23 cellular contexts compared by ENCODE assay signal in genomic region chr11:2651054-2651617, GRCh38. TPM values are rescaled to one million over a fixed set of nuclear protein-coding genes. Genes with fewer than 3 reads are reported as not detected.
DNase-seq lines count a peak whose midpoint lies in the region; TF ChIP-seq lines count a peak whose summit lies in the region.
"Had no signal": no experiment of that assay in that cellular context is flagged by ENCODE, and none has a peak within 500 bp of the region (broad histone marks: within the 10 kb centered on the region; RNA-seq: fewer than 3 reads in every experiment).

No MANE protein-coding gene starts in this region.

- no peak overlapping the region for H3K27ac Mint-ChIP-seq in type B pancreatic cell
- H3K27ac Mint-ChIP-seq: B cell; CD8-positive, alpha-beta T cell; GM23338 had no signal

- H3K36me3 ChIP-seq in adipocyte (ENCODE audit: control insufficient read depth, insufficient read depth, low read length, severe bottlenecking): no peaks in the 10 kb centered on the region
- H3K36me3 ChIP-seq in hepatocyte (replicated peaks; ENCODE audit: insufficient read depth, low read depth): no peaks in the 10 kb centered on the region

- H3K4me1 Mint-ChIP-seq in type B pancreatic cell (ENCODE audit: unreplicated experiment): peaks cover 8% of the 10 kb centered on the region
- H3K4me1 Mint-ChIP-seq: B cell, GM23338 had no signal

- H3K4me1 ChIP-seq in adipocyte (ENCODE audit: control insufficient read depth, insufficient read depth, low read length) (no peaks in the 10 kb centered on the region), hepatocyte (ENCODE audit: insufficient read depth) (no peaks in the 10 kb centered on the region)

- H3K36me3 Mint-ChIP-seq in type B pancreatic cell: peaks cover 42% of the 10 kb centered on the region

- POLR2A ChIA-PET in HEK293T (lab: Yijun Ruan, JAX): no interaction called here

- peaks cover 86% of the 10 kb centered on the region for H3K9me3 ChIP-seq in adipocyte (ENCODE audit: control insufficient read depth, low read length)
- H3K9me3 ChIP-seq in hepatocyte (ENCODE audit: low read depth): peaks cover 58% of the 10 kb centered on the region

- H3K4me3 ChIP-seq in adipocyte (ENCODE audit: low read length) (peak overlapping the region; percentile 9), hepatocyte (no peak overlapping the region)
- H3K4me3 ChIP-seq: GM23338, SK-N-MC had no signal

- peaks cover 25% of the 10 kb centered on the region for H3K9me3 Mint-ChIP-seq in type B pancreatic cell

- CTCF ChIA-PET in HEK293T (lab: Yijun Ruan, JAX): no interaction called here

- peak overlapping the region; percentile 18 for H3K4me3 Mint-ChIP-seq in type B pancreatic cell
- H3K4me3 Mint-ChIP-seq: B cell; CD8-positive, alpha-beta T cell; GM23338 had no signal

- peak overlapping the region; percentile 30 for H3K27ac ChIP-seq in hepatocyte
- H3K27ac ChIP-seq: C4-2B, SK-N-MC had no signal

- 85% methylated on average over 4 of the region's 4 CpGs for WGBS in hepatocyte (ENCODE audit: low lambda C conversion rate, missing lambda C conversion rate)

- H2AFZ ChIP-seq in hepatocyte: no peak overlapping the region
- H2AFZ ChIP-seq: GM23338 had no signal

- H3K79me2 ChIP-seq in hepatocyte: no peaks in the 10 kb centered on the region

- TF ChIP-seq CTCF in hepatocyte (IDR thresholded peaks at IDR 0.05; ENCODE audit: poor library complexity): no peak
- no peak for TF ChIP-seq CTCF in type B pancreatic cell (conservative IDR thresholded peaks at IDR 0.05)

- no peaks in the 10 kb centered on the region for H3K27me3 Mint-ChIP-seq in type B pancreatic cell
- H3K27me3 Mint-ChIP-seq: B cell had no signal

- H3K9me2 ChIP-seq in hepatocyte (replicated peaks; ENCODE audit: insufficient read depth): no peaks in the 10 kb centered on the region

- H3K4me2 ChIP-seq in hepatocyte: no peak overlapping the region
- H3K4me2 ChIP-seq: GM23338 had no signal

- no peaks in the 10 kb centered on the region for H3K27me3 ChIP-seq in adipocyte (replicated peaks; ENCODE audit: control insufficient read depth, insufficient read depth, low read length)
- no peaks in the 10 kb centered on the region for H3K27me3 ChIP-seq in hepatocyte

- peak; percentile 1 for DNase-seq in HEK293T (ENCODE audit: extremely low spot score)
- no peak for DNase-seq in adipocyte (ENCODE audit: low read depth)
- DNase-seq in hepatocyte (ENCODE audit: low spot score): no peak
- DNase-seq in type B pancreatic cell (ENCODE audit: extremely low spot score, unreplicated experiment): no peak
- no peak for DNase-seq in DMS 273 treated with DMSO at 0.1 percent for 48 hours (lab: John Stamatoyannopoulos, UW)
- no peak for DNase-seq in foreskin melanocyte
- no peak for DNase-seq in GF-D8 (lab: John Stamatoyannopoulos, UW)
- DNase-seq: CD8-positive, alpha-beta T cell; DND-41; HCEC 1CT; NCI-H1092; NCI-H1417 treated with DMSO at 0.1 percent for 48 hours; NCI-H1694 treated with DMSO at 0.1 percent for 48 hours; NCI-H2081; NCI-H2171 treated with DMSO at 0.1 percent for 48 hours; NCI-H345; NCI-H510A treated with DMSO at 0.1 percent for 48 hours; NCI-H774; SIG-M5 had no signal

- H4K20me1 ChIP-seq in hepatocyte (ENCODE audit: insufficient read depth, poor library complexity, severe bottlenecking): no peaks in the 10 kb centered on the region

- H3K9ac ChIP-seq in adipocyte (ENCODE audit: low read length): no peak overlapping the region

TF ChIP-seq in HEK293T, 16 proteins besides CTCF, POLR2A, EP300 and RAD21:
- no peak for TF ChIP-seq PKNOX1 (IDR thresholded peaks at IDR 0.05)
- no peak for TF ChIP-seq NFRKB (IDR thresholded peaks at IDR 0.05)
- TF ChIP-seq L3MBTL2 (conservative IDR thresholded peaks at IDR 0.05): no peak
- no peak for TF ChIP-seq TARDBP (IDR thresholded peaks at IDR 0.05)

RNA-seq across cellular contexts. Expression of gene KCNQ1OT1, which starts 48.7 kb away (rescaled TPM):
- total RNA-seq in hepatocyte (6.6 and 7.9 TPM in 2 replicates), type B pancreatic cell (ENCODE audit: low replicate concordance) (3.3 and 7.0 TPM in 2 replicates)
- polyA plus RNA-seq in hepatocyte: 3.1 and 4.0 TPM in 2 replicates
